8 cellular contexts compared by ENCODE assay signal in the genomic region with DNA sequence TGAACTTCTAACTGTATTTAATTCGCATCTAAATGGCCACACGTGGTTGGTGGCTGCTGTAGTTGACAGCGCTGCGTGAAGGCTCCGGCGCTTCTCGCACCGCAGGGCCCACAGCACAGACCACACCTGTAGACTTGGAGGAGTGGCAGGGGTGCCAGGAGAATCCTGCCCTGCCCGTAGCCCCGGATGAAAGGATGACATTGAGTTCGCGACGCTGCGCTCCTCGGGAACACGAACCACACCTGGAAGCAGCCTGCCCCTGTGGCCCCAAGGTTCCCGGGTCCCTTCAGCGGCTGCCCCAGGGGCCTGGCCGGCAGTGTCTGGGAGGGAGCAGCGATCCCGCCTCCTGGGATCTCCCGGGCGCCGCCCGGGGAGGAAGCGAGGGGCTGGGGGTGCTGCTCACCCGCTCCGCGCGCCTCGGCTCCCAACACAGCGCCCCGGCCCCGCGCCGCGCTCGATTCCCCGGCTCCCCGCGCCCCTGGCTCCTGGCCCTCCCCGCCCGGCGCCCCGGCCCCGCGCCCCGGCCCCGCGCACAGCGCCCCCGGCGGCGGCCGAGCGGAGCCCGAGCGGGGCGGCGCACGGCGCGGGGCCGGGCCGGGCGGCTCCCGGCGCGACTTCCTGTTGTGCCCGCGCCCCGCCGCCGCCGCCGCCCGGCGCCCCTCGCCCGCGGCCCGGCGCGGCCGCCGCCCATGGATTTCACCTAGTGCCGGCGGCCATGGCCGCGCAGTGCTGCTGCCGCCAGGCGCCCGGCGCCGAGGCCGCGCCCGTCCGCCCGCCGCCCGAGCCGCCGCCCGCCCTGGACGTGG. TPM values are rescaled to one million over a fixed set of nuclear protein-coding genes. Genes with fewer than 3 reads are reported as not detected.
A peak's percentile ranks its signal among the peaks of the same experiment; 100 is the strongest.
DNase-seq lines count a peak whose midpoint lies in the region; ATAC-seq, FAIRE-seq and TF ChIP-seq lines count a peak whose summit lies in the region.

A gene with protein sequence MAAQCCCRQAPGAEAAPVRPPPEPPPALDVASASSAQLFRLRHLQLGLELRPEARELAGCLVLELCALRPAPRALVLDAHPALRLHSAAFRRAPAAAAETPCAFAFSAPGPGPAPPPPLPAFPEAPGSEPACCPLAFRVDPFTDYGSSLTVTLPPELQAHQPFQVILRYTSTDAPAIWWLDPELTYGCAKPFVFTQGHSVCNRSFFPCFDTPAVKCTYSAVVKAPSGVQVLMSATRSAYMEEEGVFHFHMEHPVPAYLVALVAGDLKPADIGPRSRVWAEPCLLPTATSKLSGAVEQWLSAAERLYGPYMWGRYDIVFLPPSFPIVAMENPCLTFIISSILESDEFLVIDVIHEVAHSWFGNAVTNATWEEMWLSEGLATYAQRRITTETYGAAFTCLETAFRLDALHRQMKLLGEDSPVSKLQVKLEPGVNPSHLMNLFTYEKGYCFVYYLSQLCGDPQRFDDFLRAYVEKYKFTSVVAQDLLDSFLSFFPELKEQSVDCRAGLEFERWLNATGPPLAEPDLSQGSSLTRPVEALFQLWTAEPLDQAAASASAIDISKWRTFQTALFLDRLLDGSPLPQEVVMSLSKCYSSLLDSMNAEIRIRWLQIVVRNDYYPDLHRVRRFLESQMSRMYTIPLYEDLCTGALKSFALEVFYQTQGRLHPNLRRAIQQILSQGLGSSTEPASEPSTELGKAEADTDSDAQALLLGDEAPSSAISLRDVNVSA (plus strand): TSS at position 613 of the 806 bp plus-strand sequence. CDS start 103 bp downstream, at position 716.

- intact Hi-C loops in left lung (cut with DNase I): no loop called here

- peak within 1 kb of the TSS; percentile 96 for H3K4me2 ChIP-seq in Loucy (ENCODE audit: low read depth, low read length, poor library complexity, severe bottlenecking)

- peaks cover 55% of the 10 kb centered on the region for H3K4me1 ChIP-seq in Loucy (ENCODE audit: insufficient read depth, low read length, poor library complexity, severe bottlenecking)
- peaks cover 36 to 79% of the 10 kb centered on the region in 2 donors for H3K4me1 ChIP-seq in left lung

- H3K27me3 ChIP-seq in Loucy (ENCODE audit: insufficient read depth, low read length, poor library complexity, severe bottlenecking) (no peaks in the 10 kb centered on the region), left lung (no peaks in the 10 kb centered on the region)

- no peaks in the 10 kb centered on the region for H3K9me3 ChIP-seq in Loucy (ENCODE audit: insufficient read depth, low read depth, low read length)
- no peaks in the 10 kb centered on the region for H3K9me3 ChIP-seq in left lung

- no peaks in the 10 kb centered on the region for H3K36me3 ChIP-seq in Loucy (ENCODE audit: insufficient read depth, low read length)
- H3K36me3 ChIP-seq in left lung: peaks cover 0 to 15% of the 10 kb centered on the region in 2 donors

- H3K9ac ChIP-seq in Loucy (ENCODE audit: low read depth, low read length, poor library complexity, severe bottlenecking): peak within 1 kb of the TSS; percentile 82

- no peaks in the 10 kb centered on the region for H3F3A ChIP-seq in Loucy (ENCODE audit: low read depth)

- TF ChIP-seq POLR2A in H54 (IDR thresholded peaks at IDR 0.05; ENCODE audit: low read depth, low read length): no peak

- H3K79me2 ChIP-seq in Loucy (ENCODE audit: insufficient read depth, low read length): peaks cover 66% of the 10 kb centered on the region

- peak within 1 kb of the TSS; percentile 80 for H2AFZ ChIP-seq in Loucy (ENCODE audit: low read length)

- peaks cover 32% of the 10 kb centered on the region for H4K20me1 ChIP-seq in Loucy (ENCODE audit: insufficient read depth, low read length, poor library complexity, severe bottlenecking)

- no peaks in the 10 kb centered on the region for H3K9me2 ChIP-seq in Loucy (replicated peaks; ENCODE audit: low read depth, low read length)

- no peak for TF ChIP-seq CTCF in Loucy (conservative IDR thresholded peaks at IDR 0.05; ENCODE audit: low read length)
- no peak for TF ChIP-seq CTCF in left lung (IDR thresholded peaks at IDR 0.05)

- H3K4me3 ChIP-seq in Loucy (ENCODE audit: low read length, poor library complexity, severe bottlenecking) (peak within 1 kb of the TSS; percentile 84), left lung (peak within 1 kb of the TSS; percentile 67 to 87)

- no peak for FAIRE-seq in H54 (lab: Jason Lieb, UNC)

- peak; percentile 27 for ATAC-seq in GM21423 (IDR thresholded peaks at IDR 0.05; ENCODE audit: unreplicated experiment)
- peak; percentile 33 for ATAC-seq in activated CD4-positive, CD25-positive, alpha-beta regulatory T cell treated with anti-CD3 and anti-CD28 coated beads, Interleukin-2, amount 50 U/mL, for 24 hours
- ATAC-seq in left lung: peak; percentile 5

- peak; percentile 86 for DNase-seq in D341Med (ENCODE audit: low spot score)
- DNase-seq in dermis blood vessel endothelial cell: peak; percentile 52
- DNase-seq in left lung: peak; percentile 47 to 93
- peak; percentile 29 for DNase-seq in stimulated activated CD8-positive, alpha-beta memory T cell treated with anti-CD3 and anti-CD28 coated beads, Interleukin-12 subunit alpha, Interleukin-12 subunit beta, amount 100 ng/mL, for 4 hours (ENCODE audit: low read depth)
- no peak for DNase-seq in H54 (ENCODE audit: insufficient read length, low spot score)

- peak within 1 kb of the TSS; percentile 96 to 99 for H3K27ac ChIP-seq in left lung

RNA-seq across cellular contexts. Expression of the gene that starts here (rescaled TPM):
- total RNA-seq in dermis blood vessel endothelial cell (42.5 and 117 TPM in 2 replicates), left lung (10 to 100 TPM; 89.3 to 99.2 TPM)
